Comparison of ENCODE assay signal across 19 cellular contexts in genomic region chr2:129199501-129199900, GRCh38.
"Had no signal": no experiment of that assay in that cellular context is flagged by ENCODE, and none has a peak within 500 bp of the region (broad histone marks: within the 10 kb centered on the region; RNA-seq: fewer than 3 reads in every experiment).

No MANE protein-coding gene starts in this region.

- H3K27me3 ChIP-seq: colonic mucosa, gastrocnemius medialis, neutrophil, pancreas, right lobe of liver, suprapubic skin, transverse colon had no signal

- H3K9me3 ChIP-seq: colonic mucosa, gastrocnemius medialis, neutrophil, pancreas, right lobe of liver, suprapubic skin, transverse colon had no signal

- H3K4me3 ChIP-seq: colonic mucosa, gastrocnemius medialis, lung, pancreas, right lobe of liver, suprapubic skin, transverse colon had no signal

- H3K4me1 ChIP-seq: colonic mucosa, gastrocnemius medialis, right lobe of liver, suprapubic skin, transverse colon had no signal

- ATAC-seq: esophagus mucosa; gastrocnemius medialis; natural killer cell; pancreas; right lobe of liver; stimulated activated naive B cell treated with anti-CD40 and anti-IgM and Interleukin-4, amounts not matched to agents 10 μg/mL and 1 μg/mL and 100 μg/mL, for 72 hours had no signal

- DNase-seq: colonic mucosa; effector CD8-positive, alpha-beta T cell; endodermal cell; foreskin fibroblast; gastrocnemius medialis; head of caudate nucleus; natural killer cell; pancreas; right lobe of liver; small intestine; stimulated activated CD4-positive, alpha-beta T cell treated with anti-CD3 and anti-CD28 coated beads, Interleukin-15, amount 100 ng/mL, for 24 hours; stimulated activated CD4-positive, alpha-beta T cell treated with anti-CD3 and anti-CD28 coated beads, Interleukin-2, amount 100 ng/mL, for 48 hours; stimulated activated naive B cell treated with anti-CD40 and anti-IgM and Interleukin-4, amounts not matched to agents 10 μg/mL and 1 μg/mL and 100 μg/mL, for 72 hours; transverse colon had no signal

- H3K27ac ChIP-seq: colonic mucosa, epithelial cell of prostate, gastrocnemius medialis, neutrophil, pancreas, right lobe of liver, suprapubic skin, transverse colon had no signal

- H3K36me3 ChIP-seq: colonic mucosa, gastrocnemius medialis, neutrophil, pancreas, right lobe of liver, suprapubic skin, transverse colon had no signal
